ENCODE assay signal across 21 cellular contexts in genomic region chr5:168270446-168270845, GRCh38. TPM values are rescaled to one million over a fixed set of nuclear protein-coding genes. Genes with fewer than 3 reads are reported as not detected.
DNase-seq lines count a peak whose midpoint lies in the region; ATAC-seq and TF ChIP-seq lines count a peak whose summit lies in the region.
"Had no signal": no experiment of that assay in that cellular context is flagged by ENCODE, and none has a peak within 500 bp of the region (broad histone marks: within the 10 kb centered on the region; RNA-seq: fewer than 3 reads in every experiment).

No MANE protein-coding gene starts in this region.

- H3K23ac ChIP-seq in neuronal stem cell (ENCODE audit: low read depth, low read length, poor library complexity) = no peak overlapping the region

- no peak overlapping the region for H4K8ac ChIP-seq in neuronal stem cell (ENCODE audit: low read depth, low read length)

- H2BK5ac ChIP-seq in neuronal stem cell (ENCODE audit: low read length) = no peak overlapping the region

- no peaks in the 10 kb centered on the region for H3K27me3 ChIP-seq in KMS-11 (ENCODE audit: insufficient read depth, low read depth)
- H3K27me3 ChIP-seq in fibroblast of lung (ENCODE audit: control insufficient read depth, insufficient read depth, low read length) = no peaks in the 10 kb centered on the region
- H3K27me3 ChIP-seq in neuronal stem cell (ENCODE audit: control insufficient read depth in 3 of 3, insufficient read depth in 3 of 3, low read depth in 1 of 3, low read length in 3 of 3) = no peaks in the 10 kb centered on the region
- H3K27me3 ChIP-seq: stomach, uterus had no signal

- DNase-seq in fibroblast of lung (ENCODE audit: low read depth in 2 of 2) (peak; percentile 16 to 62), neuronal stem cell (ENCODE audit: low spot score) (no peak), germinal center (ENCODE audit: low spot score) (no peak), DMS114 treated with DMSO at 0.1 percent for 48 hours (lab: John Stamatoyannopoulos, UW; ENCODE audit: unreplicated experiment) (no peak)
- DNase-seq: activated CD4-positive, alpha-beta T cell treated with anti-CD3 and anti-CD28 coated beads, Interleukin-2, amount 50 U/mL, for 4 hours; activated naive CD4-positive, alpha-beta T cell; CD4-positive, alpha-beta T cell; effector memory CD8-positive, alpha-beta T cell; heart right ventricle; naive thymus-derived CD8-positive, alpha-beta T cell; NCI-H1105 treated with DMSO at 0.1 percent for 48 hours; NCI-H2107; SHP77; stimulated activated CD4-positive, alpha-beta T cell treated with anti-CD3 and anti-CD28 coated beads, Interleukin-2, amount 100 ng/mL, for 48 hours; stomach; uterus had no signal

- no peak overlapping the region for H2BK120ac ChIP-seq in neuronal stem cell (ENCODE audit: low read depth, low read length)

- H3K4me2 ChIP-seq in KMS-11 (0 out of 2 replicates have a peak overlapping the region, but pooled peaks have one; percentile 84), fibroblast of lung (ENCODE audit: extremely low read depth, insufficient read depth, low read length) (no peak overlapping the region), neuronal stem cell (ENCODE audit: insufficient read depth, low read length, poor library complexity, severe bottlenecking) (no peak overlapping the region)

- no peak overlapping the region for H4K91ac ChIP-seq in neuronal stem cell (ENCODE audit: low read depth, low read length, poor library complexity)

- H3K36me3 ChIP-seq in KMS-11 (ENCODE audit: insufficient read depth) (no peaks in the 10 kb centered on the region), fibroblast of lung (ENCODE audit: control insufficient read depth, insufficient read depth, low read length) (no peaks in the 10 kb centered on the region), neuronal stem cell (replicated peaks in 1 of 2; ENCODE audit: control insufficient read depth in 2 of 2, insufficient read depth in 2 of 2, low read length in 2 of 2) (no peaks in the 10 kb centered on the region)
- H3K36me3 ChIP-seq: heart right ventricle, stomach, uterus had no signal

- no peak overlapping the region for H3K14ac ChIP-seq in neuronal stem cell (ENCODE audit: low read length)

- H4K20me1 ChIP-seq in KMS-11 (ENCODE audit: insufficient read depth) (no peaks in the 10 kb centered on the region), fibroblast of lung (ENCODE audit: control insufficient read depth, extremely low read depth, insufficient read depth, low read length) (no peaks in the 10 kb centered on the region)

- H3K9ac ChIP-seq in KMS-11 (no peak overlapping the region), fibroblast of lung (ENCODE audit: insufficient read depth, low read length) (no peak overlapping the region), neuronal stem cell (ENCODE audit: low read depth, low read length, poor library complexity) (no peak overlapping the region)

- no CpG with 5 or more reads among the region's 4 CpGs for WGBS in neuronal stem cell (ENCODE audit: extremely low coverage in 2 of 2, insufficient read length in 2 of 2, insufficient replicate concordance in 1 of 2), 2 donors

- peaks cover 9% of the 10 kb centered on the region for H3K4me1 ChIP-seq in KMS-11 (ENCODE audit: low read depth, poor library complexity, severe bottlenecking)
- peaks cover 4% of the 10 kb centered on the region for H3K4me1 ChIP-seq in fibroblast of lung (ENCODE audit: control insufficient read depth, extremely low read depth, insufficient read depth, low read length)
- H3K4me1 ChIP-seq in neuronal stem cell (ENCODE audit: control insufficient read depth in 2 of 2, insufficient read depth in 1 of 2, low read depth in 1 of 2, low read length in 2 of 2) = peaks cover 3% of the 10 kb centered on the region in 2 donors
- H3K4me1 ChIP-seq: uterus had no signal

- H3K9me3 ChIP-seq in fibroblast of lung (ENCODE audit: control insufficient read depth, insufficient read depth, low read depth, low read length) (no peaks in the 10 kb centered on the region), neuronal stem cell (replicated peaks in 1 of 2; ENCODE audit: control insufficient read depth in 2 of 2, insufficient read depth in 1 of 2, low read depth in 1 of 2, low read length in 2 of 2) (no peaks in the 10 kb centered on the region)
- H3K9me3 ChIP-seq: stomach, uterus had no signal

- H2AK5ac ChIP-seq in neuronal stem cell (ENCODE audit: low read depth, low read length) = no peak overlapping the region

- H2AFZ ChIP-seq in KMS-11 (ENCODE audit: low read depth) (no peak overlapping the region), fibroblast of lung (ENCODE audit: low read length) (no peak overlapping the region), neuronal stem cell (ENCODE audit: low read length) (peak overlapping the region; percentile 93)

- no peaks in the 10 kb centered on the region for H3K79me1 ChIP-seq in neuronal stem cell (ENCODE audit: low read depth, low read length)

- H2BK15ac ChIP-seq in neuronal stem cell (ENCODE audit: low read length) = no peak overlapping the region

- no peak overlapping the region for H3K4me3 ChIP-seq in KMS-11 (IDR thresholded peaks at IDR 0.05; ENCODE audit: insufficient read depth, low read depth, low read length)
- H3K4me3 ChIP-seq in fibroblast of lung (replicated peaks in 1 of 4; ENCODE audit: control extremely low read depth in 1 of 4, insufficient read depth in 1 of 4, low read depth in 3 of 4, low read length in 4 of 4) = no peak overlapping the region
- no peak overlapping the region for H3K4me3 ChIP-seq in neuronal stem cell (ENCODE audit: low read length in 2 of 2)
- H3K4me3 ChIP-seq: heart right ventricle, lung, stomach, uterus had no signal

- TF ChIP-seq CTCF in C4-2B (conservative IDR thresholded peaks at IDR 0.05) = no peak
- TF ChIP-seq CTCF in KMS-11 (conservative IDR thresholded peaks at IDR 0.05; ENCODE audit: low read depth, low read length) = no peak
- TF ChIP-seq CTCF in fibroblast of lung (conservative IDR thresholded peaks at IDR 0.05 in 1 of 2, IDR thresholded peaks at IDR 0.05 in 1 of 2; ENCODE audit: low read depth in 1 of 2, low read length in 2 of 2) = no peak

- H3K18ac ChIP-seq in neuronal stem cell (ENCODE audit: low read length) = no peak overlapping the region

- H3K79me2 ChIP-seq in KMS-11 (ENCODE audit: insufficient read depth, low read depth) (no peaks in the 10 kb centered on the region), fibroblast of lung (ENCODE audit: control insufficient read depth, insufficient read depth, low read length) (no peaks in the 10 kb centered on the region)

- H3K4ac ChIP-seq in neuronal stem cell (ENCODE audit: low read length) = no peak overlapping the region

- H3K27ac ChIP-seq in C4-2B (peak overlapping the region; percentile 11; the same call in 1 of the 2 replicates), KMS-11 (no peak overlapping the region), fibroblast of lung (ENCODE audit: insufficient read depth, low read length) (no peak overlapping the region), neuronal stem cell (replicated peaks; ENCODE audit: low read length) (no peak overlapping the region)
- H3K27ac ChIP-seq: heart right ventricle, uterus had no signal

- H2BK12ac ChIP-seq in neuronal stem cell (ENCODE audit: low read length) = no peak overlapping the region

- ATAC-seq in GM19023 (IDR thresholded peaks at IDR 0.05; ENCODE audit: unreplicated experiment) (no peak), GM21390 (IDR thresholded peaks at IDR 0.05; ENCODE audit: unreplicated experiment) (no peak)
- ATAC-seq: effector memory CD8-positive, alpha-beta T cell; naive thymus-derived CD8-positive, alpha-beta T cell had no signal

RNA-seq across cellular contexts. Expression of gene WWC1, which starts 21.0 kb away (rescaled TPM):
- total RNA-seq in fibroblast of lung = 2.5 and 4.9 TPM in 2 replicates
- polyA plus RNA-seq in fibroblast of lung = 3.2 and 3.3 TPM in 2 replicates
- polyA plus RNA-seq in fibroblast of lung (2012) = 4.2 and 5.5 TPM in 2 replicates
- polyA minus RNA-seq in fibroblast of lung (ENCODE audit: low replicate concordance) = 10.0 and 12.1 TPM in 2 replicates
- 11.4 TPM for polyA plus RNA-seq in neuronal stem cell (2013, experiment 1 of 2)
- polyA plus RNA-seq in neuronal stem cell (2013, experiment 2 of 2) = 12.7 TPM

Comparison
In these comparisons a context has a peak if more than half of its experiments do, and no peak if none do; other contexts are left out.
1. DNase-seq: peak in fibroblast of lung (2 of 2); none in neuronal stem cell (single experiment), germinal center (single experiment) and DMS114 treated with DMSO at 0.1 percent for 48 hours (single experiment).